In the genomic region with DNA sequence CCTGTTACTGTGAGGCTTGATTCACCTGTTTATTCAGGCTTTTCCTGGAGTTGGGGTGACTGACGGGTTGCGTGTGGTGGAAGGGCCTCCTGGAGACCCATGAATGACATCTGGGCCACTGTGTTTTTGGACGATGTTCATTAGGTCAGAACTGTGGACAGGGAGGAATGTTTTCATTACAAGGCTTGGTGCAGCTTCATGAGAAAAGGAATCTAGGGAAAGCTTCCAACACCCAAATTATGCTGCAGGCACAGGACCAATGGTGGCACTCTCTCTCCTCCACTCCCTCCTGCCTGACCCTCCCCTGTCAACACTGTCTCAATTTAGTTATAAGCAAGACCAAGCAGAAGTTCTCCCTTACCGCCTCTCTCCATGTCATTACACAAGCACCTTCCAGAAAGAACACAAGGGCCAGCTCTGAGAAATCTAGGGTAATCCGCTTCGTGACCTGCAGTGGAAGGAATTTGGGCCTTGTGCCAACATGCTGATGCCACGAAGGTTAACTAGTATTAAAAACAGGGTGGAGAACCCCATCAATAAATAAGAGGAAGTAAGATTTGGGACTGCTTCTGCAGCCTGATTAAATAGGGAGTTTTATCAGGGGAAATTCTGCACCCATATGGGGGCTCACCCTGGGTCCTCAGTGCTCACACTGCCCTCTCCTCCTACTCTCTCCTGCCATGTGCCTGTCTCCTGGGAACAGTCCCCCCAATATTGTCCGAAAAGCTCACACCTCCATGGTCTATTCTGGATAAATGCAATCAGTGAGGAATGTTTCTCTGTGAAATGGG, we compare ENCODE assay signal across 10 cellular contexts.
A peak's percentile ranks its signal among the peaks of the same experiment; 100 is the strongest.
DNase-seq lines count a peak whose midpoint lies in the region; ATAC-seq, FAIRE-seq and TF ChIP-seq lines count a peak whose summit lies in the region.
"Had no signal": no experiment of that assay in that cellular context is flagged by ENCODE, and none has a peak within 500 bp of the region (broad histone marks: within the 10 kb centered on the region; RNA-seq: fewer than 3 reads in every experiment).

No MANE protein-coding gene starts in this region.

- H3K27ac ChIP-seq in pancreas, result peak overlapping the region; percentile 30 to 81 (median 69)
- H3K27ac ChIP-seq in WERI-Rb-1, result no peak overlapping the region

- no peaks in the 10 kb centered on the region for H3K36me3 ChIP-seq in pancreas
- H3K36me3 ChIP-seq in WERI-Rb-1, result no peaks in the 10 kb centered on the region

- H3K9me3 ChIP-seq in pancreas (no peaks in the 10 kb centered on the region), WERI-Rb-1 (ENCODE audit: severe bottlenecking) (no peaks in the 10 kb centered on the region)

- peaks cover 0 to 6% (median 0%) of the 10 kb centered on the region in 3 donors for H3K4me1 ChIP-seq in pancreas

- no peak for FAIRE-seq in pancreas (lab: Jason Lieb, UNC)

- 40 to 45% methylated on average over 8 of the region's 8 CpGs for WGBS in pancreas, 2 donors

- ATAC-seq in pancreas (peak; percentile 83 to 87 (median 84)), HG02678 (IDR thresholded peaks at IDR 0.05; ENCODE audit: unreplicated experiment) (no peak), GM18907 (IDR thresholded peaks at IDR 0.05; ENCODE audit: unreplicated experiment) (no peak)
- ATAC-seq: naive thymus-derived CD8-positive, alpha-beta T cell had no signal

- intact Hi-C loops in pancreas (cut with DNase I), result no loop called here

- TF ChIP-seq CTCF in fibroblast of mammary gland (conservative IDR thresholded peaks at IDR 0.05; ENCODE audit: control insufficient read depth, insufficient read depth, low read depth, low read length), result no peak
- TF ChIP-seq CTCF in pancreas (IDR thresholded peaks at IDR 0.05), result no peak
- TF ChIP-seq CTCF in WERI-Rb-1 (IDR thresholded peaks at IDR 0.05; ENCODE audit: low read depth, low read length), result no peak

- H3K27me3 ChIP-seq in pancreas (no peaks in the 10 kb centered on the region), WERI-Rb-1 (ENCODE audit: insufficient read depth, low read depth, severe bottlenecking) (no peaks in the 10 kb centered on the region)

- H3K4me3 ChIP-seq in fibroblast of mammary gland (ENCODE audit: control insufficient read depth, low read depth, low read length) (no peak overlapping the region), pancreas (no peak overlapping the region), WERI-Rb-1 (ENCODE audit: low read depth, low read length) (no peak overlapping the region)

- DNase-seq in EH (ENCODE audit: low read depth) (peak; percentile 81), SW480 (ENCODE audit: low spot score) (peak; percentile 10), fibroblast of mammary gland (ENCODE audit: low read depth) (peak; percentile 39), pancreas (peak in 4 of 6 donors; percentile 67 to 76 (median 71)), NCI-H146 treated with DMSO at 0.1 percent for 48 hours (lab: John Stamatoyannopoulos, UW; ENCODE audit: unreplicated experiment) (no peak), WERI-Rb-1 (no peak)
- DNase-seq: activated CD4-positive, alpha-beta T cell treated with anti-CD3 and anti-CD28 coated beads, Interleukin-2, amount 50 U/mL, for 1 hour; naive thymus-derived CD8-positive, alpha-beta T cell had no signal

Comparison
In these comparisons a context has a peak if more than half of its experiments do, and no peak if none do; other contexts are left out.
1. DNase-seq: peak in EH (single experiment), SW480 (single experiment), fibroblast of mammary gland (single experiment) and pancreas (4 of 6); none in NCI-H146 treated with DMSO at 0.1 percent for 48 hours (single experiment) and WERI-Rb-1 (single experiment).
2. ATAC-seq: peak in pancreas (4 of 4); none in HG02678 (single experiment) and GM18907 (single experiment).